1 cellular context compared by ENCODE assay signal in genomic region chr12:56221233-56221756, GRCh38.
TF ChIP-seq lines count a peak whose summit lies in the region.

No MANE protein-coding gene starts in this region.

TF ChIP-seq in HEK293, 187 proteins besides CTCF, POLR2A, EP300 and RAD21 (continued from another document):
- TF ChIP-seq ZNF16 (tag by site-specific recombination; IDR thresholded peaks at IDR 0.05; ENCODE audit: low read depth) (no peak), ZSCAN30 (tag by site-specific recombination; IDR thresholded peaks at IDR 0.05) (no peak; the same call in 1 of the 2 replicates), ZNF792 (tag by site-specific recombination; IDR thresholded peaks at IDR 0.05) (no peak), KLF10 (tag by site-specific recombination; IDR thresholded peaks at IDR 0.05) (0 out of 2 replicates have a peak, but pooled peaks have one; percentile 13), TSHZ1 (tag by site-specific recombination; IDR thresholded peaks at IDR 0.05; ENCODE audit: borderline replicate concordance) (no peak), ZNF248 (tag by site-specific recombination; IDR thresholded peaks at IDR 0.05) (no peak), ZNF785 (tag by site-specific recombination; IDR thresholded peaks at IDR 0.05) (0 out of 2 replicates have a peak, but pooled peaks have one; percentile 24), BCL11A (tag by site-specific recombination; IDR thresholded peaks at IDR 0.05; ENCODE audit: low read depth) (no peak), GLIS2 (tag by site-specific recombination; IDR thresholded peaks at IDR 0.05) (peak; percentile 82), ZNF335 (tag by site-specific recombination; conservative IDR thresholded peaks at IDR 0.05) (peak; percentile 90), ZBTB6 (tag by site-specific recombination; IDR thresholded peaks at IDR 0.05) (no peak; the same call in 1 of the 2 replicates), YY1 (tag by site-specific recombination; IDR thresholded peaks at IDR 0.05) (no peak; the same call in 1 of the 2 replicates), ZNF596 (tag by site-specific recombination; IDR thresholded peaks at IDR 0.05) (no peak), ZNF423 (tag by site-specific recombination; IDR thresholded peaks at IDR 0.05) (peak; percentile 65; the same call in 1 of the 2 replicates), ZBTB17 (tag by site-specific recombination; IDR thresholded peaks at IDR 0.05) (no peak; the same call in 1 of the 2 replicates), ZNF624 (tag by site-specific recombination; IDR thresholded peaks at IDR 0.05) (no peak), PATZ1 (tag by site-specific recombination; IDR thresholded peaks at IDR 0.05) (peak; percentile 99), SALL2 (tag by site-specific recombination; IDR thresholded peaks at IDR 0.05; ENCODE audit: borderline replicate concordance) (no peak), ZNF146 (tag by site-specific recombination; IDR thresholded peaks at IDR 0.05) (no peak), SCRT2 (tag by site-specific recombination; IDR thresholded peaks at IDR 0.05) (no peak), GLI2 (tag by site-specific recombination; IDR thresholded peaks at IDR 0.05; ENCODE audit: borderline replicate concordance, low read depth) (no peak), KLF7 (tag by site-specific recombination; IDR thresholded peaks at IDR 0.05; ENCODE audit: borderline replicate concordance) (peak; percentile 66; the same call in 1 of the 2 replicates), PRDM2 (tag by site-specific recombination; IDR thresholded peaks at IDR 0.05; ENCODE audit: borderline replicate concordance) (no peak), ZSCAN16 (tag by site-specific recombination; IDR thresholded peaks at IDR 0.05) (no peak), PRDM6 (tag by site-specific recombination; IDR thresholded peaks at IDR 0.05) (no peak), MEIS1 (CRISPR knock-in tag; IDR thresholded peaks at IDR 0.05; ENCODE audit: borderline replicate concordance) (no peak), ZNF560 (tag by site-specific recombination; IDR thresholded peaks at IDR 0.05; ENCODE audit: borderline replicate concordance) (no peak), ZNF114 (tag by site-specific recombination; IDR thresholded peaks at IDR 0.05) (no peak), ZNF629 (tag by site-specific recombination; IDR thresholded peaks at IDR 0.05) (no peak), ZNF473 (tag by site-specific recombination; IDR thresholded peaks at IDR 0.05) (no peak), SP7 (tag by site-specific recombination; IDR thresholded peaks at IDR 0.05) (peak; percentile 39), ZNF768 (tag by site-specific recombination; IDR thresholded peaks at IDR 0.05) (no peak), ZNF510 (tag by site-specific recombination; IDR thresholded peaks at IDR 0.05; ENCODE audit: insufficient replicate concordance) (no peak), BCL6B (tag by site-specific recombination; IDR thresholded peaks at IDR 0.05) (no peak), EGR2 (tag by site-specific recombination; IDR thresholded peaks at IDR 0.05; ENCODE audit: low read depth) (peak; percentile 53), ZNF266 (tag by site-specific recombination; IDR thresholded peaks at IDR 0.05; ENCODE audit: low read depth) (no peak), ZNF404 (tag by site-specific recombination; IDR thresholded peaks at IDR 0.05) (no peak), ZNF23 (tag by site-specific recombination; IDR thresholded peaks at IDR 0.05; ENCODE audit: borderline replicate concordance) (no peak), SP2 (tag by site-specific recombination; IDR thresholded peaks at IDR 0.05) (no peak; the same call in none of the 2 replicates), ZNF311 (tag by site-specific recombination; IDR thresholded peaks at IDR 0.05; ENCODE audit: borderline replicate concordance) (no peak), ZBTB26 (tag by site-specific recombination; optimal IDR thresholded peaks at IDR 0.05) (no peak), ZNF274 (IDR thresholded peaks at IDR 0.05; ENCODE audit: low read length) (no peak), ZNF274 (tag by site-specific recombination; IDR thresholded peaks at IDR 0.05; ENCODE audit: borderline replicate concordance) (no peak), OSR2 (tag by site-specific recombination; IDR thresholded peaks at IDR 0.05) (no peak), SCRT1 (tag by site-specific recombination; IDR thresholded peaks at IDR 0.05; ENCODE audit: borderline replicate concordance) (no peak), ZNF837 (tag by site-specific recombination; IDR thresholded peaks at IDR 0.05) (no peak)
